In genomic region chr5:163757344-163757743, GRCh38 we compare ENCODE assay signal across 20 cellular contexts.
A peak's percentile ranks its signal among the peaks of the same experiment; 100 is the strongest.
DNase-seq lines count a peak whose midpoint lies in the region; ATAC-seq and TF ChIP-seq lines count a peak whose summit lies in the region.
"Had no signal": no experiment of that assay in that cellular context is flagged by ENCODE, and none has a peak within 500 bp of the region (broad histone marks: within the 10 kb centered on the region; RNA-seq: fewer than 3 reads in every experiment).

No MANE protein-coding gene starts in this region.

- in situ Hi-C loops in astrocyte of the spinal cord (cut with HindIII; ENCODE audit: low sequenced_read_pairs): no loop called here
- in situ Hi-C loops in ACHN (cut with HindIII; ENCODE audit: low pct_ligation_motif_present, low pct_unique_long_range_greater_than_20kb, low sequenced_read_pairs): no loop called here

- no peaks in the 10 kb centered on the region for H3K4me1 ChIP-seq in CD4-positive, alpha-beta memory T cell (ENCODE audit: insufficient read depth, low read length)
- no peaks in the 10 kb centered on the region for H3K4me1 ChIP-seq in A673 (ENCODE audit: insufficient read depth, low read length, poor library complexity, severe bottlenecking)

- intact Hi-C loops in CD4-positive, alpha-beta memory T cell (cut with micrococcal nuclease): no loop called here
- intact Hi-C loops in natural killer cell (cut with micrococcal nuclease) (no loop called here), A673 (cut with micrococcal nuclease; ENCODE audit: unreplicated experiment) (no loop called here)

- ATAC-seq in natural killer cell: peak; percentile 89 to 92 (median 90)
- ATAC-seq in activated T-cell treated with anti-CD3 and anti-CD28 coated beads, Interleukin-2, amount 50 U/mL, for 72 hours (replicated peaks in 1 of 2): no peak
- ATAC-seq: HepG2 had no signal

- no TSS peak for BruUV-seq in A673 (replicated peaks; lab: Mats Ljungman, UMichigan)

- no peaks in the 10 kb centered on the region for H3K36me3 ChIP-seq in CD4-positive, alpha-beta memory T cell (ENCODE audit: insufficient read depth, low read length)
- H3K36me3 ChIP-seq in A673 (ENCODE audit: insufficient read depth, low read length, poor library complexity, severe bottlenecking): no peaks in the 10 kb centered on the region

- no peaks in the 10 kb centered on the region for H3K27me3 ChIP-seq in CD4-positive, alpha-beta memory T cell (ENCODE audit: insufficient read depth, low read length)
- peaks cover 16% of the 10 kb centered on the region for H3K27me3 ChIP-seq in A673 (replicated peaks; ENCODE audit: insufficient read depth, low read depth, low read length, poor library complexity)

- H3K4me3 Mint-ChIP-seq in CD4-positive, alpha-beta memory T cell: peak overlapping the region in 1 of 8 donors; percentile 1
- H3K4me3 Mint-ChIP-seq in natural killer cell: peak overlapping the region; percentile 73
- H3K4me3 Mint-ChIP-seq in activated T-cell treated with anti-CD3 and anti-CD28 coated beads, Interleukin-2, amount 50 U/mL, for 72 hours: no peak overlapping the region

- POLR2A ChIA-PET in CD4-positive, alpha-beta memory T cell (lab: Charles Lee; ENCODE audit: partially characterized antibody): no interaction called here
- POLR2A ChIA-PET in A673 (lab: Charles Lee; ENCODE audit: low non-redundant PET): no interaction called here

- no peaks in the 10 kb centered on the region for H3K9me3 ChIP-seq in CD4-positive, alpha-beta memory T cell (ENCODE audit: control insufficient read depth in 1 of 2, low read length in 2 of 2)
- no peaks in the 10 kb centered on the region for H3K9me3 ChIP-seq in A673 (ENCODE audit: low read depth, low read length, poor library complexity, severe bottlenecking)

- H3K4me1 Mint-ChIP-seq in CD4-positive, alpha-beta memory T cell: no peaks in the 10 kb centered on the region
- peaks cover 39 to 40% of the 10 kb centered on the region in 2 donors for H3K4me1 Mint-ChIP-seq in natural killer cell
- no peaks in the 10 kb centered on the region for H3K4me1 Mint-ChIP-seq in activated T-cell treated with anti-CD3 and anti-CD28 coated beads, Interleukin-2, amount 50 U/mL, for 72 hours (ENCODE audit: low read depth)

- peak overlapping the region in 2 of 7 donors; percentile 21 to 79 for H3K27ac Mint-ChIP-seq in CD4-positive, alpha-beta memory T cell
- H3K27ac Mint-ChIP-seq in natural killer cell: peak overlapping the region; percentile 84 to 92
- no peak overlapping the region for H3K27ac Mint-ChIP-seq in activated T-cell treated with anti-CD3 and anti-CD28 coated beads, Interleukin-2, amount 50 U/mL, for 72 hours

- no peak overlapping the region for H3K27ac ChIP-seq in CD4-positive, alpha-beta memory T cell (ENCODE audit: low read depth, low read length)
- H3K27ac ChIP-seq in A673 (ENCODE audit: low read depth, low read length, poor library complexity, severe bottlenecking): no peak overlapping the region
- H3K27ac ChIP-seq: KMS-11, PC-9 had no signal

- TF ChIP-seq CTCF in astrocyte of the spinal cord (IDR thresholded peaks at IDR 0.05; ENCODE audit: low read depth, low read length) (no peak), fibroblast of pulmonary artery (IDR thresholded peaks at IDR 0.05; ENCODE audit: low read length, missing control alignments) (no peak), natural killer cell (IDR thresholded peaks at IDR 0.05) (no peak), A673 (conservative IDR thresholded peaks at IDR 0.05; ENCODE audit: low read depth, low read length) (no peak)

- H3K36me3 Mint-ChIP-seq in CD4-positive, alpha-beta memory T cell: no peaks in the 10 kb centered on the region
- H3K36me3 Mint-ChIP-seq in natural killer cell: no peaks in the 10 kb centered on the region
- no peaks in the 10 kb centered on the region for H3K36me3 Mint-ChIP-seq in activated T-cell treated with anti-CD3 and anti-CD28 coated beads, Interleukin-2, amount 50 U/mL, for 72 hours (ENCODE audit: insufficient read depth in 2 of 2)

- CTCF ChIA-PET in CD4-positive, alpha-beta memory T cell (lab: Charles Lee; ENCODE audit: partially characterized antibody): no interaction called here
- CTCF ChIA-PET in A673 (lab: Charles Lee): no interaction called here

- H3K27me3 Mint-ChIP-seq in CD4-positive, alpha-beta memory T cell: no peaks in the 10 kb centered on the region
- H3K27me3 Mint-ChIP-seq in natural killer cell (ENCODE audit: low read depth in 2 of 2): peaks cover 0 to under 1% of the 10 kb centered on the region in 2 donors
- H3K27me3 Mint-ChIP-seq in activated T-cell treated with anti-CD3 and anti-CD28 coated beads, Interleukin-2, amount 50 U/mL, for 72 hours (ENCODE audit: low read depth): no peaks in the 10 kb centered on the region

- H3K4me3 ChIP-seq in CD4-positive, alpha-beta memory T cell (ENCODE audit: low read length in 2 of 2): no peak overlapping the region
- H3K4me3 ChIP-seq in astrocyte of the spinal cord (ENCODE audit: low read depth, low read length) (no peak overlapping the region), fibroblast of pulmonary artery (replicated peaks; ENCODE audit: low read depth, low read length) (no peak overlapping the region), A673 (ENCODE audit: low read depth, low read length, poor library complexity, severe bottlenecking) (no peak overlapping the region)
- H3K4me3 ChIP-seq: PC-9 had no signal

- peaks cover 0 to 7% (median 4%) of the 10 kb centered on the region in 8 donors for H3K9me3 Mint-ChIP-seq in CD4-positive, alpha-beta memory T cell
- H3K9me3 Mint-ChIP-seq in natural killer cell: peaks cover 2 to 3% of the 10 kb centered on the region in 2 donors
- H3K9me3 Mint-ChIP-seq in activated T-cell treated with anti-CD3 and anti-CD28 coated beads, Interleukin-2, amount 50 U/mL, for 72 hours: peaks cover 1 to 8% of the 10 kb centered on the region in 2 donors

- peak in 3 of 5 donors; percentile 8 to 15 (median 10) for DNase-seq in CD4-positive, alpha-beta memory T cell
- peak; percentile 36 for DNase-seq in astrocyte of the spinal cord (ENCODE audit: low read depth, low spot score)
- peak; percentile 32 for DNase-seq in fibroblast of pulmonary artery (ENCODE audit: low read depth)
- DNase-seq in natural killer cell: peak; percentile 45
- no peak for DNase-seq in A673 (ENCODE audit: low spot score)
- no peak for DNase-seq in MV-4-11 (lab: John Stamatoyannopoulos, UW)
- DNase-seq in ACHN: no peak
- no peak for DNase-seq in activated T-cell treated with anti-CD3 and anti-CD28 coated beads, Interleukin-2, amount 50 U/mL, for 72 hours
- DNase-seq: C1 segment of cervical spinal cord, COR-L47, DMS153, GOT3, NCI-H1092, NCI-H146, NCI-H2081 treated with DMSO at 0.1 percent for 48 hours, NCI-H510A treated with DMSO at 0.1 percent for 48 hours, NCI-H82, PC-9 had no signal

Comparison
In these comparisons a context has a peak if more than half of its experiments do, and no peak if none do; other contexts are left out.
1. DNase-seq: peak in CD4-positive, alpha-beta memory T cell (3 of 5), astrocyte of the spinal cord (single experiment), fibroblast of pulmonary artery (single experiment) and natural killer cell (single experiment); none in A673 (single experiment), MV-4-11 (single experiment), ACHN (single experiment) and activated T-cell treated with anti-CD3 and anti-CD28 coated beads, Interleukin-2, amount 50 U/mL, for 72 hours (0 of 2).
2. ATAC-seq: peak in natural killer cell (3 of 3); none in activated T-cell treated with anti-CD3 and anti-CD28 coated beads, Interleukin-2, amount 50 U/mL, for 72 hours (0 of 2).